ENCODE assay signal across 1 cellular context in the genomic region with DNA sequence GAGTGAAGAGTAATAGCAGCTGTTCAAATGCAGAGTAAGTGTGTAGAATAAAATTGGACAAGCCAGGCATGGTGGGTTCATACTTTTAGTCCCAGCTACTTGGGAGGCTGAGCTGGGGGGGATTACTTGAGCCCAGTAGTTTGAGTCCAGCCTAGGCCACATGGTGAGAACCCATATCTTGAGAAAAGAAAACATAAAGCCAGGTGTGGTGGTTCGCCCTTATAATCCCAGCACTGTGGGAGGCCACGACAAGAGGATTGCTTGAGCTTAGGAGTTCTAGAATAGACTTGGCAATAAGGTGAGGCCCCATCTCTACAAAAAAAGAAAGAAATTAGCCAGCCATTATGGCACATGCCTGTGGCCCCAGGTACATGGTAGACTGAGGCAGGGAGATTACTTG.
TF ChIP-seq lines count a peak whose summit lies in the region.

No MANE protein-coding gene starts in this region.

TF ChIP-seq in HEK293, 187 proteins besides CTCF, POLR2A, EP300 and RAD21:
- TF ChIP-seq GLIS1 (tag by site-specific recombination; IDR thresholded peaks at IDR 0.05): peak; percentile 90
- TF ChIP-seq ZNF837 (tag by site-specific recombination; IDR thresholded peaks at IDR 0.05): no peak
TF ChIP-seq in HEK293: peak in this region for 1.
